Comparison of ENCODE assay signal across 8 cellular contexts in genomic region chr2:224952942-224953657, GRCh38.
DNase-seq lines count a peak whose midpoint lies in the region; ATAC-seq and TF ChIP-seq lines count a peak whose summit lies in the region.

No MANE protein-coding gene starts in this region.

- H3K4me3 ChIP-seq in BE2C (ENCODE audit: low read depth, low read length) = no peak overlapping the region

- no peaks in the 10 kb centered on the region for H3K4me1 ChIP-seq in BE2C

- H3K36me3 ChIP-seq in BE2C = no peaks in the 10 kb centered on the region

- ATAC-seq in GM18520 (IDR thresholded peaks at IDR 0.05; ENCODE audit: unreplicated experiment) = peak; percentile 36
- ATAC-seq in GM21717 (IDR thresholded peaks at IDR 0.05; ENCODE audit: unreplicated experiment) = peak; percentile 61

- no peaks in the 10 kb centered on the region for H3K27me3 ChIP-seq in BE2C

- no peak for TF ChIP-seq CTCF in BE2C (IDR thresholded peaks at IDR 0.05; ENCODE audit: low read depth, low read length)

- DNase-seq in KG1 (lab: John Stamatoyannopoulos, UW) (peak; percentile 42), NCI-H1930 (lab: John Stamatoyannopoulos, UW) (no peak), BE2C (no peak), dermis blood vessel endothelial cell (no peak), SK-N-DZ (ENCODE audit: low spot score) (no peak)
- DNase-seq in central memory CD4-positive, alpha-beta T cell = peak; percentile 47

- no peaks in the 10 kb centered on the region for H3K9me3 ChIP-seq in BE2C

Comparison
In these comparisons a context has a peak if more than half of its experiments do, and no peak if none do; other contexts are left out.
1. DNase-seq: peak in KG1 (single experiment) and central memory CD4-positive, alpha-beta T cell (single experiment); none in NCI-H1930 (0 of 2), BE2C (single experiment), dermis blood vessel endothelial cell (single experiment) and SK-N-DZ (single experiment).